In the genomic region with DNA sequence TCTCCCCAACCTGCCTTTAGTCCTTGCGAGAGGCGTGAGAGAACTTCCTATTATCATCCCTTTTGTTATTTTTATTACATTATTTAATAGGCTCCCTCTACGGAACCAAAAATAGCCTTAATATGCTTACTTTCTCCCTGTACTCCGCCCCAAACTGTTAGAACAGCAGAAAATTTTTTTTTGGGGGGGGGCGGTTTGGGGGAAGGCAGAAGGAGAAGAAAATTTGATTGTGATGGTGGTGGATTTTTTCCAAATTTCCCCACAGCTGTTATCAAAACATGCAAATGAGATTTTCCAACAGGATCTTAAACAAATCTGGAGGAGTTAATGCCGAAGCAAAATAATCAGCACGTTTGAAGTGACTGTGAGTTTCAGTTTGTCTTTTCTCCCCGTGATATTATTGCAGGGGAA, we compare ENCODE assay signal across 13 cellular contexts. TPM values are rescaled to one million over a fixed set of nuclear protein-coding genes. Genes with fewer than 3 reads are reported as not detected.
DNase-seq lines count a peak whose midpoint lies in the region; TF ChIP-seq lines count a peak whose summit lies in the region.
"Had no signal": no experiment of that assay in that cellular context is flagged by ENCODE, and none has a peak within 500 bp of the region (broad histone marks: within the 10 kb centered on the region; RNA-seq: fewer than 3 reads in every experiment).

No MANE protein-coding gene starts in this region.

- no peaks in the 10 kb centered on the region for H3K36me3 ChIP-seq in A673 (ENCODE audit: insufficient read depth, low read length, poor library complexity, severe bottlenecking)
- H3K36me3 ChIP-seq in MG63 = no peaks in the 10 kb centered on the region
- H3K36me3 ChIP-seq in esophagus (ENCODE audit: control insufficient read depth in 2 of 2, insufficient read depth in 2 of 2, low read length in 1 of 2) = no peaks in the 10 kb centered on the region
- no peaks in the 10 kb centered on the region for H3K36me3 ChIP-seq in neural progenitor cell
- no peaks in the 10 kb centered on the region for H3K36me3 ChIP-seq in effector memory CD4-positive, alpha-beta T cell (ENCODE audit: control insufficient read depth, insufficient read depth, low read length)
- H3K36me3 ChIP-seq: BLaER1 had no signal

- no peak for DNase-seq in A673 (ENCODE audit: low spot score)
- no peak for DNase-seq in MG63
- no peak for DNase-seq in neural progenitor cell (ENCODE audit: low spot score)
- DNase-seq in cerebellar cortex (ENCODE audit: low spot score) = no peak
- DNase-seq in activated gamma-delta T cell (lab: John Stamatoyannopoulos, UW) = no peak
- DNase-seq in HK-2 (ENCODE audit: unreplicated experiment) = no peak
- DNase-seq in effector memory CD4-positive, alpha-beta T cell = no peak
- DNase-seq: activated naive CD4-positive, alpha-beta T cell; mucosa of descending colon; stimulated activated CD4-positive, alpha-beta T cell treated with anti-CD3 and anti-CD28 coated beads, Interleukin-4, amount 100 ng/mL, for 4 hours had no signal

- peak overlapping the region; percentile 74 for H3K4me2 ChIP-seq in neural progenitor cell
- H3K4me2 ChIP-seq: BLaER1 had no signal

- H3K4me3 ChIP-seq in A673 (ENCODE audit: low read depth, low read length, poor library complexity, severe bottlenecking) (peak overlapping the region; percentile 38), MG63 (peak overlapping the region; percentile 31), esophagus (ENCODE audit: low read depth in 1 of 2, low read length in 2 of 2) (peak overlapping the region; percentile 4 to 43), neural progenitor cell (peak overlapping the region; percentile 30)
- no peak overlapping the region for H3K4me3 ChIP-seq in effector memory CD4-positive, alpha-beta T cell (ENCODE audit: insufficient read depth, low read depth, low read length, poor library complexity, severe bottlenecking)
- H3K4me3 ChIP-seq: BLaER1, mucosa of descending colon had no signal

- H4K20me1 ChIP-seq in neural progenitor cell (ENCODE audit: low read depth) = peaks cover 73% of the 10 kb centered on the region
- H4K20me1 ChIP-seq: BLaER1 had no signal

- intact Hi-C loops in A673 (cut with micrococcal nuclease; ENCODE audit: unreplicated experiment) = loop anchor here (5.0 kb wide), 1 partner anchor 130 kb away; the partner anchor contains the start of gene GORAB

- peaks cover 5% of the 10 kb centered on the region for H3K36me3 Mint-ChIP-seq in neural progenitor cell

- H3F3A ChIP-seq in neural progenitor cell (ENCODE audit: low read depth) = peaks cover 39% of the 10 kb centered on the region

- H3K9ac ChIP-seq in neural progenitor cell = no peak overlapping the region
- H3K9ac ChIP-seq: BLaER1 had no signal

- peaks cover 15% of the 10 kb centered on the region for H3K4me1 ChIP-seq in A673 (ENCODE audit: insufficient read depth, low read length, poor library complexity, severe bottlenecking)
- peaks cover 0 to 5% of the 10 kb centered on the region in 2 donors for H3K4me1 ChIP-seq in esophagus (ENCODE audit: control insufficient read depth in 2 of 2, insufficient read depth in 2 of 2, low read length in 1 of 2)
- peaks cover 36% of the 10 kb centered on the region for H3K4me1 ChIP-seq in neural progenitor cell
- H3K4me1 ChIP-seq in effector memory CD4-positive, alpha-beta T cell (ENCODE audit: control insufficient read depth, insufficient read depth, low read length, poor library complexity, severe bottlenecking) = peaks cover 14% of the 10 kb centered on the region
- H3K4me1 ChIP-seq: BLaER1 had no signal

- CTCF ChIA-PET in A673 (lab: Charles Lee) = no interaction called here

- H3K9me3 ChIP-seq in A673 (ENCODE audit: low read depth, low read length, poor library complexity, severe bottlenecking) = no peaks in the 10 kb centered on the region
- no peaks in the 10 kb centered on the region for H3K9me3 ChIP-seq in MG63
- H3K9me3 ChIP-seq in esophagus (ENCODE audit: control insufficient read depth in 2 of 2, insufficient read depth in 1 of 2, low read depth in 1 of 2, low read length in 1 of 2) = peaks cover 0 to 3% of the 10 kb centered on the region in 2 donors
- no peaks in the 10 kb centered on the region for H3K9me3 ChIP-seq in neural progenitor cell (ENCODE audit: low read depth)
- no peaks in the 10 kb centered on the region for H3K9me3 ChIP-seq in effector memory CD4-positive, alpha-beta T cell (ENCODE audit: control insufficient read depth, low read length)
- H3K9me3 ChIP-seq: mucosa of descending colon had no signal

- H3K27me3 ChIP-seq in A673 (replicated peaks; ENCODE audit: insufficient read depth, low read depth, low read length, poor library complexity) (peaks cover 62% of the 10 kb centered on the region), MG63 (no peaks in the 10 kb centered on the region), esophagus (ENCODE audit: control insufficient read depth in 1 of 2, insufficient read depth in 2 of 2, low read length in 2 of 2) (peaks cover 0 to 5% of the 10 kb centered on the region in 2 donors), neural progenitor cell (peaks cover 100% of the 10 kb centered on the region)
- peaks cover 36% of the 10 kb centered on the region for H3K27me3 ChIP-seq in effector memory CD4-positive, alpha-beta T cell (replicated peaks; ENCODE audit: control insufficient read depth, insufficient read depth, low read length, poor library complexity, severe bottlenecking)

- H3K4me3 Mint-ChIP-seq in neural progenitor cell = peak overlapping the region; percentile 78

- BruUV-seq in A673 (replicated peaks; lab: Mats Ljungman, UMichigan) = no TSS peak

- H3K27ac Mint-ChIP-seq in neural progenitor cell = no peak overlapping the region

- 4 to 5% methylated on average over 8 of the region's 8 CpGs for WGBS in esophagus, 2 donors

- H3K27ac ChIP-seq in A673 (ENCODE audit: low read depth, low read length, poor library complexity, severe bottlenecking) (no peak overlapping the region), esophagus (ENCODE audit: low read depth in 2 of 2, low read length in 1 of 2) (peak overlapping the region in 1 of 2 donors; percentile 52), neural progenitor cell (no peak overlapping the region)
- H3K27ac ChIP-seq in effector memory CD4-positive, alpha-beta T cell (ENCODE audit: insufficient read depth, low read length, poor library complexity, severe bottlenecking) = no peak overlapping the region
- H3K27ac ChIP-seq: BLaER1, epithelial cell of prostate had no signal

- peaks cover 73% of the 10 kb centered on the region for H3K27me3 Mint-ChIP-seq in neural progenitor cell (ENCODE audit: insufficient read depth, low read depth)

- no peaks in the 10 kb centered on the region for H3K9me3 Mint-ChIP-seq in neural progenitor cell

- no peaks in the 10 kb centered on the region for H3K79me2 ChIP-seq in neural progenitor cell (ENCODE audit: low read depth)

- no peak overlapping the region for H2AFZ ChIP-seq in neural progenitor cell (replicated peaks)

- H3K4me1 Mint-ChIP-seq in neural progenitor cell = peaks cover 38% of the 10 kb centered on the region

- POLR2A ChIA-PET in A673 (lab: Charles Lee; ENCODE audit: low non-redundant PET) = no interaction called here

- TF ChIP-seq CTCF in A673 (conservative IDR thresholded peaks at IDR 0.05; ENCODE audit: low read depth, low read length) (no peak), neural progenitor cell (IDR thresholded peaks at IDR 0.05) (no peak)

RNA-seq across cellular contexts. Expression of gene PRRX1, which starts 1.4 kb away (rescaled TPM):
- total RNA-seq in A673 (2021) (4.5 and 5.6 TPM in 2 replicates), neural progenitor cell (ENCODE audit: low replicate concordance) (0.09 and 0.19 TPM in 2 replicates)
- 0.27 and 1.2 TPM in 2 replicates for total RNA-seq in MG63 (2014; rRNA removed; shearing (Covaris generic); ENCODE audit: low replicate concordance)
- 1 to 10 TPM; 2.2 to 4.5 TPM for polyA plus RNA-seq in esophagus
